In genomic region chr5:179696605-179697004, GRCh38 we compare ENCODE assay signal across 1 cellular context.
TF ChIP-seq lines count a peak whose summit lies in the region.

No MANE protein-coding gene starts in this region.

TF ChIP-seq in GM12878, 131 proteins besides CTCF, POLR2A, EP300 and RAD21:
- TF ChIP-seq FOXK2 (IDR thresholded peaks at IDR 0.05) (0 out of 2 replicates have a peak, but pooled peaks have one; percentile 26), SPI1 (IDR thresholded peaks at IDR 0.05; ENCODE audit: borderline replicate concordance, insufficient read depth, low read depth, low read length) (peak; percentile 56; the same call in 1 of the 2 replicates), MYB (IDR thresholded peaks at IDR 0.05; ENCODE audit: borderline replicate concordance, low read depth, low read length) (no peak)
